Comparison of ENCODE assay signal across 20 cellular contexts in the genomic region with DNA sequence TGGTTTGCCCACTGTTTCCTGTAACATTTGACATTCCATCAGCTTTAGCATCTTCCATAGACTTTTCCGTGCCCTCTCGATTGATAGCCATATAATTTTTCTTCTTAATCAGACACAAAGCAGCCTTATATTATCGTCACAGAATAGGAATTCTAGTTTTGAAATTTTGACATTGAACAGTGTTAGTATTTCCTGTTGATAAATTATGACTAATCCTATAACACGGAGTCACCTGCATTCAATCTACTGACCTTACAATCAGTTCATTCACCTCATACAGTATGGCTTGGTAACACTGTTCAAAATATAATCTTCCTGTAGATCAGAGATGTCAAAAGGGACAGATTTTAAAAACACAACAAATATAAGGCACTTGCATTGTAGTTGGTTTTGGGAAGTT.
A peak's percentile ranks its signal among the peaks of the same experiment; 100 is the strongest.
DNase-seq lines count a peak whose midpoint lies in the region; ATAC-seq and TF ChIP-seq lines count a peak whose summit lies in the region.
"Had no signal": no experiment of that assay in that cellular context is flagged by ENCODE, and none has a peak within 500 bp of the region (broad histone marks: within the 10 kb centered on the region; RNA-seq: fewer than 3 reads in every experiment).

No MANE protein-coding gene starts in this region.

- no peaks in the 10 kb centered on the region for H3K27me3 Mint-ChIP-seq in CD8-positive, alpha-beta memory T cell
- H3K27me3 Mint-ChIP-seq: CD4-positive, alpha-beta memory T cell had no signal

- ATAC-seq in RWPE2 (ENCODE audit: low read depth) = peak; percentile 96
- ATAC-seq: GM23338, HepG2 had no signal

- H3K36me3 ChIP-seq in RWPE2 (ENCODE audit: low read depth) = no peaks in the 10 kb centered on the region
- no peaks in the 10 kb centered on the region for H3K36me3 ChIP-seq in CD8-positive, alpha-beta memory T cell (ENCODE audit: insufficient read depth, low read length)
- H3K36me3 ChIP-seq: BLaER1 had no signal

- CTCF ChIA-PET in CD8-positive, alpha-beta memory T cell (lab: Charles Lee) = no interaction called here

- no peaks in the 10 kb centered on the region for H3K9me3 ChIP-seq in RWPE2 (ENCODE audit: severe bottlenecking)
- no peaks in the 10 kb centered on the region for H3K9me3 ChIP-seq in CD8-positive, alpha-beta memory T cell (ENCODE audit: low read length)
- H3K9me3 ChIP-seq: BLaER1 had no signal

- peak overlapping the region; percentile 47 for H3K27ac ChIP-seq in RWPE2 (ENCODE audit: poor library complexity, severe bottlenecking)
- H3K27ac ChIP-seq in epithelial cell of prostate = peak overlapping the region; percentile 38
- no peak overlapping the region for H3K27ac ChIP-seq in CD8-positive, alpha-beta memory T cell (ENCODE audit: low read depth, low read length)
- H3K27ac ChIP-seq: BLaER1, HL-60 had no signal

- no peak overlapping the region for H3K27ac Mint-ChIP-seq in CD8-positive, alpha-beta memory T cell
- H3K27ac Mint-ChIP-seq: CD14-positive monocyte; CD4-positive, alpha-beta memory T cell; GM23338 had no signal

- TF ChIP-seq CTCF in RWPE2 (IDR thresholded peaks at IDR 0.05; ENCODE audit: poor library complexity, severe bottlenecking) = no peak

- no peaks in the 10 kb centered on the region for H3K4me1 Mint-ChIP-seq in CD8-positive, alpha-beta memory T cell
- H3K4me1 Mint-ChIP-seq: CD14-positive monocyte; CD4-positive, alpha-beta memory T cell; GM23338 had no signal

- H3K9me3 Mint-ChIP-seq in CD8-positive, alpha-beta memory T cell = peaks cover 6 to 45% (median 16%) of the 10 kb centered on the region in 5 donors

- no peak overlapping the region for H3K4me3 ChIP-seq in RWPE2 (ENCODE audit: severe bottlenecking)
- H3K4me3 ChIP-seq in CD8-positive, alpha-beta memory T cell (ENCODE audit: low read length) = no peak overlapping the region
- H3K4me3 ChIP-seq: BLaER1, GM23338 had no signal

- H3K36me3 Mint-ChIP-seq in CD8-positive, alpha-beta memory T cell = no peaks in the 10 kb centered on the region
- H3K36me3 Mint-ChIP-seq: CD14-positive monocyte; CD4-positive, alpha-beta memory T cell had no signal

- H3K4me1 ChIP-seq in RWPE2 (ENCODE audit: insufficient read depth, poor library complexity, severe bottlenecking) = peaks cover 13% of the 10 kb centered on the region
- no peaks in the 10 kb centered on the region for H3K4me1 ChIP-seq in CD8-positive, alpha-beta memory T cell (ENCODE audit: insufficient read depth, low read length)
- H3K4me1 ChIP-seq: BLaER1 had no signal

- POLR2A ChIA-PET in CD8-positive, alpha-beta memory T cell (lab: Charles Lee) = no interaction called here

- no peak overlapping the region for H3K4me3 Mint-ChIP-seq in CD8-positive, alpha-beta memory T cell
- H3K4me3 Mint-ChIP-seq: CD14-positive monocyte; CD4-positive, alpha-beta memory T cell; GM23338 had no signal

- DNase-seq in COLO829 (ENCODE audit: low spot score) = peak; percentile 65
- peak; percentile 20 for DNase-seq in HT1080 (ENCODE audit: low read depth)
- no peak for DNase-seq in RWPE2 (ENCODE audit: low spot score)
- no peak for DNase-seq in epithelial cell of prostate (ENCODE audit: low read depth, low spot score)
- no peak for DNase-seq in HuH-7 (ENCODE audit: low spot score)
- DNase-seq in CD8-positive, alpha-beta memory T cell = no peak
- no peak for DNase-seq in SIG-M5 (lab: John Stamatoyannopoulos, UW)
- DNase-seq in NCI-H1105 treated with DMSO at 0.1 percent for 48 hours (lab: John Stamatoyannopoulos, UW) = no peak
- DNase-seq: 8988T; CD4-positive, alpha-beta memory T cell; COR-L47; DMS153; DMS79; GDM1; HCEC 1CT had no signal

- no peaks in the 10 kb centered on the region for H3K27me3 ChIP-seq in RWPE2 (ENCODE audit: insufficient read depth, poor library complexity, severe bottlenecking)
- no peaks in the 10 kb centered on the region for H3K27me3 ChIP-seq in CD8-positive, alpha-beta memory T cell (ENCODE audit: insufficient read depth, low read length, poor library complexity, severe bottlenecking)
- H3K27me3 ChIP-seq: BLaER1 had no signal

Comparison
In these comparisons a context has a peak if more than half of its experiments do, and no peak if none do; other contexts are left out.
1. DNase-seq: peak in COLO829 (single experiment) and HT1080 (single experiment); none in RWPE2 (single experiment), epithelial cell of prostate (single experiment), HuH-7 (single experiment), CD8-positive, alpha-beta memory T cell (0 of 5), SIG-M5 (single experiment) and NCI-H1105 treated with DMSO at 0.1 percent for 48 hours (single experiment).